ENCODE assay signal across 8 cellular contexts in the genomic region with DNA sequence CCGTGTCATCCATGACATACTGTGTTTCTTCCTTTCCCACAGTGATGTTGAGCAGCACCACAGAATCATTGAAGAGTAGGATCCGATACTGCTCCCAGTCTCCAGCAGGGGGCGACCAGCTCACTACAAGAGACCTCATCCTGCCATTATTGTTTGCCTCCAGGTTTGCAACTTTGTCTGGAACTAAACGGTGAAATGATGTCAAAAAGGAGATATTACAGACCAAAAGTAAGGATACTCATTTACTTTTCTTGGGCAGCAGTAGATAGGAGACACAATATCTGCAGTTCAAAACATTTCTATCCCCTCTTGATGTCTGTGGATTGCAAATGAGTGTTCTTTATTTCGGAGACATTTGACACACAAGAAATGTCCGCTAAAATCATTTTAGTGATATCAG. TPM values are rescaled to one million over a fixed set of nuclear protein-coding genes. Genes with fewer than 3 reads are reported as not detected.
DNase-seq lines count a peak whose midpoint lies in the region; ATAC-seq lines count a peak whose summit lies in the region.

No MANE protein-coding gene starts in this region.

- H3K27me3 ChIP-seq in GM23248 (replicated peaks; ENCODE audit: insufficient read depth) = no peaks in the 10 kb centered on the region

- H3K4me1 ChIP-seq in GM23248 (ENCODE audit: insufficient read depth) = no peaks in the 10 kb centered on the region

- intact Hi-C loops in left ventricle myocardium superior (cut with micrococcal nuclease) = loop anchor here (5.0 kb wide), 1 partner anchor 132 kb away; no protein-coding TSS in a partner anchor

- peak; percentile 57 for ATAC-seq in activated naive CD8-positive, alpha-beta T cell treated with anti-CD3 and anti-CD28 coated beads, Interleukin-2, amount 50 U/mL, for 24 hours
- ATAC-seq in left ventricle myocardium superior = peak; percentile 77

- no peaks in the 10 kb centered on the region for H3K9me2 ChIP-seq in GM23248 (ENCODE audit: insufficient read depth)

- DNase-seq in G401 (ENCODE audit: low spot score) = peak; percentile 46
- peak; percentile 90 for DNase-seq in GM23248
- peak; percentile 66 to 68 for DNase-seq in Kasumi-1 (lab: John Stamatoyannopoulos, UW)
- peak; percentile 83 for DNase-seq in SK-MEL-5 (ENCODE audit: low read depth, low spot score)
- DNase-seq in activated naive CD8-positive, alpha-beta T cell treated with anti-CD3 and anti-CD28 coated beads, Interleukin-2, amount 50 U/mL, for 24 hours = peak; percentile 65
- DNase-seq in left ventricle myocardium superior = peak; percentile 78
- peak; percentile 49 for DNase-seq in retina
- DNase-seq in NCI-H1048 (lab: John Stamatoyannopoulos, UW) = no peak

- no peak overlapping the region for H3K4me3 ChIP-seq in GM23248

- no peaks in the 10 kb centered on the region for H3K9me3 ChIP-seq in GM23248 (ENCODE audit: low read depth)

- H3K4me2 ChIP-seq in GM23248 (ENCODE audit: unreplicated experiment) = no peak overlapping the region

- H3K4me3 Mint-ChIP-seq in activated naive CD8-positive, alpha-beta T cell treated with anti-CD3 and anti-CD28 coated beads, Interleukin-2, amount 50 U/mL, for 24 hours = no peak overlapping the region

- H3K9me3 Mint-ChIP-seq in activated naive CD8-positive, alpha-beta T cell treated with anti-CD3 and anti-CD28 coated beads, Interleukin-2, amount 50 U/mL, for 24 hours = peaks cover 5% of the 10 kb centered on the region

- H3K36me3 ChIP-seq in GM23248 (ENCODE audit: low read depth) = no peaks in the 10 kb centered on the region

- no peaks in the 10 kb centered on the region for H3K79me2 ChIP-seq in GM23248 (ENCODE audit: insufficient read depth)

- in situ Hi-C loops in G401 (cut with HindIII; ENCODE audit: low sequenced_read_pairs) (no loop called here), GM23248 (cut with MboI) (no loop called here), SK-MEL-5 (cut with HindIII; ENCODE audit: low pct_unique_long_range_greater_than_20kb, low sequenced_read_pairs) (loop anchor here (25.0 kb wide), 1 partner anchor 703 kb away; no protein-coding TSS in a partner anchor)

- peak overlapping the region; percentile 1; the same call in 1 of the 2 replicates for H2AFZ ChIP-seq in GM23248

- H3F3A ChIP-seq in GM23248 (ENCODE audit: insufficient read depth) = no peaks in the 10 kb centered on the region

- H3K36me3 Mint-ChIP-seq in activated naive CD8-positive, alpha-beta T cell treated with anti-CD3 and anti-CD28 coated beads, Interleukin-2, amount 50 U/mL, for 24 hours (ENCODE audit: low read depth) = no peaks in the 10 kb centered on the region

- no peak overlapping the region for H3K27ac Mint-ChIP-seq in activated naive CD8-positive, alpha-beta T cell treated with anti-CD3 and anti-CD28 coated beads, Interleukin-2, amount 50 U/mL, for 24 hours

- H3K4me1 Mint-ChIP-seq in activated naive CD8-positive, alpha-beta T cell treated with anti-CD3 and anti-CD28 coated beads, Interleukin-2, amount 50 U/mL, for 24 hours = no peaks in the 10 kb centered on the region

- H3K27me3 Mint-ChIP-seq in activated naive CD8-positive, alpha-beta T cell treated with anti-CD3 and anti-CD28 coated beads, Interleukin-2, amount 50 U/mL, for 24 hours = peaks cover 9% of the 10 kb centered on the region

- H4K20me1 ChIP-seq in GM23248 (ENCODE audit: insufficient read depth) = no peaks in the 10 kb centered on the region

- H3K9ac ChIP-seq in GM23248 = no peak overlapping the region

- H3K27ac ChIP-seq in GM23248 = no peak overlapping the region

- 33 to 34% methylated on average over 6 of the region's 6 CpGs for WGBS in GM23248 (ENCODE audit: low coverage in 1 of 2, low lambda C conversion rate in 2 of 2, missing lambda C conversion rate in 2 of 2), 2 experiments

RNA-seq across cellular contexts. Expression of a gene that starts 47.2 kb away (rescaled TPM):
- total RNA-seq in G401 (2014; rRNA removed; shearing (Covaris generic)) = not detected in 2 replicates
- total RNA-seq in GM23248 (2014; rRNA removed; shearing (Covaris generic)) = 3.9 and 4.4 TPM in 2 replicates
- polyA plus RNA-seq in GM23248 (2016; fragmentation: Nextera tagmentation; extraction: Ambion mirVana) = 3.8 and 5.1 TPM in 2 replicates
- 0.43 and 0.71 TPM in 2 replicates for total RNA-seq in SK-MEL-5 (2014; rRNA removed; shearing (Covaris generic))
- 0.24 and 0.30 TPM in 2 replicates for polyA plus RNA-seq in SK-MEL-5 (2015; cell fraction: cytosol; rRNA removed)
- polyA plus RNA-seq in SK-MEL-5 (2015; cell fraction: nucleus; rRNA removed) = 0.75 and 1.5 TPM in 2 replicates
- 34.4 TPM for total RNA-seq in left ventricle myocardium superior
